ENCODE assay signal across 8 cellular contexts in the genomic region with DNA sequence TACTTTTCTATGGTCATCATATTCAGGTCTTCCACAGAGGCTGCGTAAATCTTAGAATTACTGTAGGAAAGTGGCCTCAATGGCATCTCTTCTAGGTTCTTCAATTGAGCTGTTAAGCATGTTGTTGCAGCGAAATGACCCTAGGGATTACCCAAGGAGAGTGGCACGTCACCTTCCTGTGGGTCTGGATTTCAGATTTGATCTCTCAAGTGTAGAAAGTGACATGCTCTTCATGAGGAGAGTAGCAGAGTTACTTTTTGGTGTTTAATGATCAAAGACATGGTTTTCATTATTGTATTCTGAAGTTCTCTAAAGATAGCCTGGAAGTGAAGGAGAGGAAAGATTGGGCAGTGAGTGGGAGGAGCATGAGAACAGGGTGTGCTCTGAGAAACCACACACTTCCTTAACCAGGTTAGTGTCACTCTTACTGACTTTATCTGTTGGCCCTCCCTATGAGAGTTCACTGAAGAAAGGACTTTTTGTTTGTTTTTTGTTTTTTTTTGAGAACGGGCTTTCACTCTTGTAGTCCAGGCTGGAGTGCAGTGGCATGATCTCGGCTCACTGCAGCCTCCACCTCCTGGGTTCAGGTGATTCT.
A peak's percentile ranks its signal among the peaks of the same experiment; 100 is the strongest.
DNase-seq lines count a peak whose midpoint lies in the region; ATAC-seq and FAIRE-seq lines count a peak whose summit lies in the region.

No MANE protein-coding gene starts in this region.

- peak; percentile 89 for FAIRE-seq in GM19239 (lab: Jason Lieb, UNC)

- H3K9me3 ChIP-seq in BLaER1 (no peaks in the 10 kb centered on the region), aorta (ENCODE audit: control insufficient read depth, low read length) (no peaks in the 10 kb centered on the region)

- H3K27ac Mint-ChIP-seq in activated T-helper 1 cell treated with anti-CD3 and anti-CD28 coated beads, Interleukin-12 subunit alpha, Interleukin-12 subunit beta, Interleukin-2, Interleukin-4 antibody, amounts not matched to agents 30 ng/mL and 10 ng/mL and 1 ng/mL, durations not matched to agents 14 hours and 24 hours and 36 hours: peak overlapping the region; percentile 88

- peaks cover 42% of the 10 kb centered on the region for H3K4me1 Mint-ChIP-seq in activated T-helper 1 cell treated with anti-CD3 and anti-CD28 coated beads, Interleukin-12 subunit alpha, Interleukin-12 subunit beta, Interleukin-2, Interleukin-4 antibody, amounts not matched to agents 30 ng/mL and 10 ng/mL and 1 ng/mL, durations not matched to agents 14 hours and 24 hours and 36 hours (ENCODE audit: low read depth)

- no peaks in the 10 kb centered on the region for H3K36me3 ChIP-seq in BLaER1
- peaks cover 2 to 4% of the 10 kb centered on the region in 2 donors for H3K36me3 ChIP-seq in aorta (ENCODE audit: control insufficient read depth in 1 of 2, insufficient read depth in 2 of 2, low read length in 1 of 2)

- no peaks in the 10 kb centered on the region for H3K27me3 ChIP-seq in BLaER1
- no peaks in the 10 kb centered on the region for H3K27me3 ChIP-seq in aorta (ENCODE audit: control insufficient read depth in 1 of 2, insufficient read depth in 2 of 2, low read length in 1 of 2)

- H3K4me2 ChIP-seq in BLaER1: peak overlapping the region; percentile 86

- no peaks in the 10 kb centered on the region for H3K9me3 Mint-ChIP-seq in activated T-helper 1 cell treated with anti-CD3 and anti-CD28 coated beads, Interleukin-12 subunit alpha, Interleukin-12 subunit beta, Interleukin-2, Interleukin-4 antibody, amounts not matched to agents 30 ng/mL and 10 ng/mL and 1 ng/mL, durations not matched to agents 14 hours and 24 hours and 36 hours

- WGBS in aorta, 2 donors: 95% methylated on average over 5 of the region's 5 CpGs

- ATAC-seq in HG03196 (IDR thresholded peaks at IDR 0.05; ENCODE audit: unreplicated experiment) (peak; percentile 92), aorta (ENCODE audit: low FRiP score) (no peak)

- H3K4me1 ChIP-seq in BLaER1 (peaks cover 97% of the 10 kb centered on the region), aorta (ENCODE audit: control insufficient read depth in 1 of 2, insufficient read depth in 2 of 2, low read length in 2 of 2) (no peaks in the 10 kb centered on the region)

- DNase-seq in GM19239 (ENCODE audit: insufficient read length, low spot score): no peak
- peak; percentile 4 for DNase-seq in activated T-helper 1 cell treated with anti-CD3 and anti-CD28 coated beads, Interleukin-12 subunit alpha, Interleukin-12 subunit beta, Interleukin-2, Interleukin-4 antibody, amounts not matched to agents 30 ng/mL and 10 ng/mL and 1 ng/mL, durations not matched to agents 14 hours and 24 hours and 36 hours (ENCODE audit: low spot score)
- no peak for DNase-seq in NCI-H446 treated with DMSO at 0.1 percent for 48 hours (lab: John Stamatoyannopoulos, UW)
- no peak for DNase-seq in occipital lobe (lab: John Stamatoyannopoulos, UW)
- no peak for DNase-seq in NCI-H2081 (lab: John Stamatoyannopoulos, UW)
- DNase-seq in aorta: no peak

- H3K27me3 Mint-ChIP-seq in activated T-helper 1 cell treated with anti-CD3 and anti-CD28 coated beads, Interleukin-12 subunit alpha, Interleukin-12 subunit beta, Interleukin-2, Interleukin-4 antibody, amounts not matched to agents 30 ng/mL and 10 ng/mL and 1 ng/mL, durations not matched to agents 14 hours and 24 hours and 36 hours (ENCODE audit: insufficient read depth): peaks cover 2% of the 10 kb centered on the region

- H3K4me3 Mint-ChIP-seq in activated T-helper 1 cell treated with anti-CD3 and anti-CD28 coated beads, Interleukin-12 subunit alpha, Interleukin-12 subunit beta, Interleukin-2, Interleukin-4 antibody, amounts not matched to agents 30 ng/mL and 10 ng/mL and 1 ng/mL, durations not matched to agents 14 hours and 24 hours and 36 hours: peak overlapping the region; percentile 56

- H3K36me3 Mint-ChIP-seq in activated T-helper 1 cell treated with anti-CD3 and anti-CD28 coated beads, Interleukin-12 subunit alpha, Interleukin-12 subunit beta, Interleukin-2, Interleukin-4 antibody, amounts not matched to agents 30 ng/mL and 10 ng/mL and 1 ng/mL, durations not matched to agents 14 hours and 24 hours and 36 hours (ENCODE audit: low read depth): peaks cover 22% of the 10 kb centered on the region

- H4K20me1 ChIP-seq in BLaER1: no peaks in the 10 kb centered on the region

- intact Hi-C loops in activated T-helper 1 cell treated with anti-CD3 and anti-CD28 coated beads, Interleukin-12 subunit alpha, Interleukin-12 subunit beta, Interleukin-2, Interleukin-4 antibody, amounts not matched to agents 30 ng/mL and 10 ng/mL and 1 ng/mL, durations not matched to agents 14 hours and 24 hours and 36 hours (cut with micrococcal nuclease): loop anchor here (1.0 to 2.0 kb wide), 2 partner anchors 8 to 15 kb away; no protein-coding TSS in a partner anchor
- intact Hi-C loops in aorta (cut with DNase I): no loop called here

- peak overlapping the region; percentile 46 for H3K4me3 ChIP-seq in BLaER1
- no peak overlapping the region for H3K4me3 ChIP-seq in aorta (ENCODE audit: low read length in 2 of 2)

- peak overlapping the region; percentile 79 for H3K27ac ChIP-seq in BLaER1
- H3K27ac ChIP-seq in aorta (ENCODE audit: low read depth in 1 of 2, low read length in 2 of 2): no peak overlapping the region

- H3K9ac ChIP-seq in BLaER1: peak overlapping the region; percentile 67
